In the genomic region with DNA sequence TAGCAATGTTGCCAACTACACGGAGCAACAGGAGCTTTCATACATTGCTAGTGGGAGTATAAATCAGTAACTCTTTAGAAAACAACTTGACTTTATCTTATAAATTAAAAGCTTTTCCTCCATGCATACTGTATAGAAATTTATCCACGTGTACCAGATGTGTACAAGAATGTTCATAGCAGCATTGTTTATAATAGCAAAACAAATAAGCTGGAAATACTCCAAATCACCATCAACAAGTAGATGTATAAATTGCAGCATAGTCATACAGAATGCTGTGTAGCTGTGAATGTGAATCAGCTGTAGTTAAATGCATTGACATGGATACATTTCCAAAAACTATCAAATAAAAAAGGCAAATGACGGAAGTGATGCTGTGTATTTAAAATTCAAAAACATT, we compare ENCODE assay signal across 18 cellular contexts.
"Had no signal": no experiment of that assay in that cellular context is flagged by ENCODE, and none has a peak within 500 bp of the region (broad histone marks: within the 10 kb centered on the region; RNA-seq: fewer than 3 reads in every experiment).

No MANE protein-coding gene starts in this region.

- H3K27ac ChIP-seq: neutrophil, sigmoid colon, skin epidermis, stomach, thoracic aorta had no signal

- H3K27me3 ChIP-seq: dorsolateral prefrontal cortex, neutrophil, sigmoid colon, stomach, transverse colon had no signal

- DNase-seq: cortex of kidney; dorsolateral prefrontal cortex; effector CD8-positive, alpha-beta T cell; islet precursor cell; mammary epithelial cell; naive thymus-derived CD4-positive, alpha-beta T cell; sigmoid colon; stimulated activated CD4-positive, alpha-beta T cell treated with anti-CD3 and anti-CD28 coated beads, Interleukin-2, amount 100 ng/mL, for 24 hours; stimulated activated CD4-positive, alpha-beta T cell treated with anti-CD3 and anti-CD28 coated beads, Interleukin-4, amount 100 ng/mL, for 4 hours; stimulated activated naive CD4-positive, alpha-beta T cell; stomach; substantia nigra; transverse colon had no signal

- H3K9me3 ChIP-seq: neutrophil, sigmoid colon, stomach, thoracic aorta, transverse colon had no signal

- H3K9me3 Mint-ChIP-seq: naive thymus-derived CD4-positive, alpha-beta T cell had no signal

- H3K4me3 ChIP-seq: sigmoid colon, skin epidermis, stomach, thoracic aorta, transverse colon had no signal

- ATAC-seq: esophagus mucosa; left lobe of liver; naive thymus-derived CD4-positive, alpha-beta T cell had no signal

- H3K27me3 Mint-ChIP-seq: naive thymus-derived CD4-positive, alpha-beta T cell had no signal
